ENCODE assay signal across 8 cellular contexts in the genomic region with DNA sequence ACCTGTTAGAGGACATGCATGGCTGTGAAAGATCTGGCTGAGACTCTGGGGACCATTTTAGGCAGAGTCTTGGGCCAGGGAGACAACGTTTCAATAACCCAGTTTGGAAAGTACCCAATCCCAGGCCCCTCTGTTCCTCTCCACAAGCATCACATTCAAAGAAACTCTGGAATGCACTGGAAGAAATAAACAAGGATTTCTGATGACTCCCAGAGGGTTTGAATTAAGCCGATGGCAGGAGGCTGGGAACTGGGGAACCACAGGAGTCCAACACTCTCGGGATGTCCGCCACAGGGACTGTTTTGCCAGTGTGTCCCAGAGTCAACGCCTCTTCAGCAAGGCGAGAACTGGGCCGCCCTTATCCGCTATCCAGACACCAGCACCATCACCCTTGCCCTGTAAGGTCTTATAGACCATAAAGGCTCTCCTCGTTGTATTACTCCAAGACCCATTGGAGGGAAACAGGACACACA. TPM values are rescaled to one million over a fixed set of nuclear protein-coding genes. Genes with fewer than 3 reads are reported as not detected.
DNase-seq lines count a peak whose midpoint lies in the region; ATAC-seq and TF ChIP-seq lines count a peak whose summit lies in the region.

No MANE protein-coding gene starts in this region.

- in situ Hi-C loops in GM13977 (cut with MboI; ENCODE audit: low pct_unique_long_range_greater_than_20kb, low sequenced_read_pairs, unreplicated experiment): loop anchor here (25.0 kb wide), 1 partner anchor 250 kb away; no protein-coding TSS in a partner anchor

- DNase-seq in NT2/D1 (ENCODE audit: low read depth, low spot score) (no peak), fibroblast of gingiva (ENCODE audit: low read depth) (peak; percentile 28), myocyte (ENCODE audit: low read depth) (peak; percentile 57), DMS153 treated with DMSO at 0.1 percent for 48 hours (lab: John Stamatoyannopoulos, UW; ENCODE audit: unreplicated experiment) (no peak), GM13977 (ENCODE audit: low spot score) (no peak)
- DNase-seq in effector memory CD4-positive, alpha-beta T cell: no peak

- TF ChIP-seq CTCF in GM13977 (IDR thresholded peaks at IDR 0.05; ENCODE audit: extremely low read depth, insufficient read depth, missing control alignments): no peak

- H3K27ac ChIP-seq in ACC112 (ENCODE audit: low read depth, low read length): peak overlapping the region; percentile 84
- no peak overlapping the region for H3K27ac ChIP-seq in effector memory CD4-positive, alpha-beta T cell (ENCODE audit: insufficient read depth, low read length, poor library complexity, severe bottlenecking)

- H3K79me2 ChIP-seq in ACC112 (ENCODE audit: control insufficient read depth, insufficient read depth, low read length, unreplicated experiment): peaks cover 43% of the 10 kb centered on the region

- H2AFZ ChIP-seq in ACC112 (ENCODE audit: low read length, unreplicated experiment): peak overlapping the region; percentile 52

- H3K4me1 ChIP-seq in ACC112 (ENCODE audit: control insufficient read depth, insufficient read depth, low read length, unreplicated experiment) (peaks cover 45% of the 10 kb centered on the region), NT2/D1 (ENCODE audit: insufficient read depth, insufficient read length) (no peaks in the 10 kb centered on the region)
- no peaks in the 10 kb centered on the region for H3K4me1 ChIP-seq in effector memory CD4-positive, alpha-beta T cell (ENCODE audit: control insufficient read depth, insufficient read depth, low read length, poor library complexity, severe bottlenecking)

- peak overlapping the region; percentile 86 for H3K9ac ChIP-seq in NT2/D1 (ENCODE audit: insufficient read length, low read depth)

- no peaks in the 10 kb centered on the region for H3K9me3 ChIP-seq in NT2/D1 (ENCODE audit: insufficient read depth, low read length)
- no peaks in the 10 kb centered on the region for H3K9me3 ChIP-seq in effector memory CD4-positive, alpha-beta T cell (ENCODE audit: control insufficient read depth, low read length)

- ATAC-seq in GM21515 (IDR thresholded peaks at IDR 0.05; ENCODE audit: unreplicated experiment): no peak

- peaks cover 13% of the 10 kb centered on the region; the same call in 1 of the 2 replicates for H3K36me3 ChIP-seq in ACC112 (ENCODE audit: insufficient read depth, low read length)
- peaks cover 34% of the 10 kb centered on the region for H3K36me3 ChIP-seq in NT2/D1 (ENCODE audit: insufficient read depth, insufficient read length, low read length)
- H3K36me3 ChIP-seq in effector memory CD4-positive, alpha-beta T cell (ENCODE audit: control insufficient read depth, insufficient read depth, low read length): no peaks in the 10 kb centered on the region

- H3K4me3 ChIP-seq in ACC112 (ENCODE audit: low read depth, low read length): peak overlapping the region; percentile 92
- peak overlapping the region; percentile 64 for H3K4me3 ChIP-seq in NT2/D1 (ENCODE audit: insufficient read length, low read depth)
- no peak overlapping the region for H3K4me3 ChIP-seq in effector memory CD4-positive, alpha-beta T cell (ENCODE audit: insufficient read depth, low read depth, low read length, poor library complexity, severe bottlenecking)

- H3K27me3 ChIP-seq in ACC112 (ENCODE audit: insufficient read depth, low read length) (no peaks in the 10 kb centered on the region), NT2/D1 (ENCODE audit: insufficient read depth, insufficient read length) (peaks cover 39% of the 10 kb centered on the region)
- peaks cover 20% of the 10 kb centered on the region for H3K27me3 ChIP-seq in effector memory CD4-positive, alpha-beta T cell (replicated peaks; ENCODE audit: control insufficient read depth, insufficient read depth, low read length, poor library complexity, severe bottlenecking)

RNA-seq across cellular contexts. Expression of a gene that starts 3.3 kb away (rescaled TPM):
- 31.3 and 32.8 TPM in 2 replicates for total RNA-seq in myocyte
- 81.6 TPM for polyA plus RNA-seq in myocyte (2012)

Comparison
In these comparisons a context has a peak if more than half of its experiments do, and no peak if none do; other contexts are left out.
1. DNase-seq: peak in fibroblast of gingiva (single experiment) and myocyte (single experiment); none in NT2/D1 (single experiment), effector memory CD4-positive, alpha-beta T cell (0 of 3), DMS153 treated with DMSO at 0.1 percent for 48 hours (single experiment) and GM13977 (single experiment).